1 cellular context compared by ENCODE assay signal in genomic region chr1:214123061-214123784, GRCh38.
TF ChIP-seq lines count a peak whose summit lies in the region.

No MANE protein-coding gene starts in this region.

TF ChIP-seq in IMR-90, 13 proteins besides CTCF, POLR2A, EP300 and RAD21 (continued from another document):
- TF ChIP-seq RFX5 (IDR thresholded peaks at IDR 0.05; ENCODE audit: low read depth, low read length), result no peak
